ENCODE assay signal across 9 cellular contexts in genomic region chr22:36255572-36255971, GRCh38. TPM values are rescaled to one million over a fixed set of nuclear protein-coding genes. Genes with fewer than 3 reads are reported as not detected.
DNase-seq lines count a peak whose midpoint lies in the region; ATAC-seq and TF ChIP-seq lines count a peak whose summit lies in the region.
"Not testable (repeated sequence)": the region's sequence is repeated elsewhere in the genome, so short reads cannot be mapped to it uniquely, and the experiment has no call there.
"Had no signal": no experiment of that assay in that cellular context is flagged by ENCODE, and none has a peak within 500 bp of the region (broad histone marks: within the 10 kb centered on the region; RNA-seq: fewer than 3 reads in every experiment).

No MANE protein-coding gene starts in this region.

- H3K9ac ChIP-seq in BLaER1, result not testable (repeated sequence)
- peak overlapping the region in 1 of 5 donors; percentile 71 for H3K9ac ChIP-seq in subcutaneous abdominal adipose tissue (ENCODE audit: low read length in 5 of 5)

- H3K4me1 Mint-ChIP-seq in activated CD4-positive, alpha-beta T cell treated with anti-CD3 and anti-CD28 coated beads for 36 hours, result peaks cover 68% of the 10 kb centered on the region
- peaks cover 62% of the 10 kb centered on the region for H3K4me1 Mint-ChIP-seq in activated T-helper 2 cell treated with anti-CD3 and anti-CD28 coated beads, Interferon-gamma antibody, Interleukin-2, Interleukin-4, amounts not matched to agents 10 μg/mL and 5 μg/mL and 100 μg/mL, durations not matched to agents 14 hours and 24 hours and 36 hours (ENCODE audit: low read depth)
- H3K4me1 Mint-ChIP-seq in central memory CD8-positive, alpha-beta T cell, result peaks cover 68% of the 10 kb centered on the region

- H3K27me3 ChIP-seq in BLaER1; heart right ventricle; lower lobe of right lung (ENCODE audit: low read depth); psoas muscle (ENCODE audit: insufficient read depth in 3 of 3, low read length in 2 of 3); subcutaneous abdominal adipose tissue (ENCODE audit: control insufficient read depth in 5 of 5, insufficient read depth in 4 of 5, low read length in 5 of 5): not testable (repeated sequence)

- peak overlapping the region; percentile 92 for H3K4me3 Mint-ChIP-seq in activated CD4-positive, alpha-beta T cell treated with anti-CD3 and anti-CD28 coated beads for 36 hours
- peak overlapping the region; percentile 93 for H3K4me3 Mint-ChIP-seq in activated T-helper 2 cell treated with anti-CD3 and anti-CD28 coated beads, Interferon-gamma antibody, Interleukin-2, Interleukin-4, amounts not matched to agents 10 μg/mL and 5 μg/mL and 100 μg/mL, durations not matched to agents 14 hours and 24 hours and 36 hours (ENCODE audit: low read depth)
- H3K4me3 Mint-ChIP-seq in central memory CD8-positive, alpha-beta T cell, result peak overlapping the region; percentile 27

- 90% methylated on average over 1 of the region's 5 CpGs; no CpG with 5 or more reads in 1 of the 2 donors for WGBS in heart right ventricle, 2 donors
- WGBS in psoas muscle, 3 donors, result 91 to 100% methylated on average over 1 of the region's 5 CpGs; no CpG with 5 or more reads in 1 of the 3 donors

- peaks cover 53% of the 10 kb centered on the region for H3K4me1 ChIP-seq in BLaER1
- peaks cover 13 to 77% (median 62%) of the 10 kb centered on the region in 9 donors for H3K4me1 ChIP-seq in heart right ventricle
- H3K4me1 ChIP-seq in lower lobe of right lung, result peaks cover 67% of the 10 kb centered on the region
- H3K4me1 ChIP-seq in psoas muscle, result not testable (repeated sequence)
- peaks cover 14 to 73% (median 64%) of the 10 kb centered on the region in 5 donors for H3K4me1 ChIP-seq in subcutaneous abdominal adipose tissue (ENCODE audit: control insufficient read depth in 5 of 5, insufficient read depth in 5 of 5, low read length in 5 of 5)

- not testable (repeated sequence) for ATAC-seq in activated CD4-positive, alpha-beta T cell treated with anti-CD3 and anti-CD28 coated beads for 36 hours; central memory CD8-positive, alpha-beta T cell (replicated peaks; ENCODE audit: extremely low read depth, poor library complexity, severe bottlenecking); lower lobe of right lung
- peak; percentile 22 to 61 (median 45) for ATAC-seq in heart right ventricle
- peak in 2 of 4 donors; percentile 1 to 30 for ATAC-seq in psoas muscle

- not testable (repeated sequence) for DNase-seq in activated CD4-positive, alpha-beta T cell treated with anti-CD3 and anti-CD28 coated beads for 36 hours; activated T-helper 2 cell treated with anti-CD3 and anti-CD28 coated beads, Interferon-gamma antibody, Interleukin-2, Interleukin-4, amounts not matched to agents 10 μg/mL and 5 μg/mL and 100 μg/mL, durations not matched to agents 14 hours and 24 hours and 36 hours (ENCODE audit: low spot score); central memory CD8-positive, alpha-beta T cell (ENCODE audit: low spot score in 2 of 2); heart right ventricle; lower lobe of right lung; psoas muscle

- CTCF ChIA-PET in activated CD4-positive, alpha-beta T cell treated with anti-CD3 and anti-CD28 coated beads for 36 hours (lab: Charles Lee), result not testable (repeated sequence)

- not testable (repeated sequence) for H3K9me3 ChIP-seq in BLaER1; heart right ventricle; lower lobe of right lung; psoas muscle; subcutaneous abdominal adipose tissue (ENCODE audit: control insufficient read depth in 5 of 5, low read length in 5 of 5)

- H3K4me3 ChIP-seq in BLaER1, result not testable (repeated sequence)
- H3K4me3 ChIP-seq in heart right ventricle, result peak overlapping the region in 8 of 10 donors; percentile 8 to 65 (median 59)
- H3K4me3 ChIP-seq in lower lobe of right lung, result peak overlapping the region; percentile 64
- H3K4me3 ChIP-seq in psoas muscle, result peak overlapping the region; percentile 59
- peak overlapping the region in 4 of 5 donors; percentile 35 to 88 (median 54) for H3K4me3 ChIP-seq in subcutaneous abdominal adipose tissue (ENCODE audit: low read depth in 1 of 5, low read length in 5 of 5)

- H4K20me1 ChIP-seq in BLaER1, result not testable (repeated sequence)

- H3K27ac ChIP-seq in BLaER1, result not testable (repeated sequence)
- H3K27ac ChIP-seq in heart right ventricle (peak overlapping the region; percentile 59 to 92 (median 90)), lower lobe of right lung (peak overlapping the region; percentile 77), psoas muscle (peak overlapping the region; percentile 68), subcutaneous abdominal adipose tissue (ENCODE audit: low read depth, low read length) (peak overlapping the region; percentile 85)

- H3K36me3 ChIP-seq in BLaER1; psoas muscle (ENCODE audit: insufficient read depth in 1 of 2, low read depth in 1 of 2): not testable (repeated sequence)
- H3K36me3 ChIP-seq in heart right ventricle (peaks cover 0 to 42% (median 0%) of the 10 kb centered on the region in 9 donors), lower lobe of right lung (peaks cover 28% of the 10 kb centered on the region), subcutaneous abdominal adipose tissue (ENCODE audit: control insufficient read depth in 5 of 5, insufficient read depth in 5 of 5, low read length in 5 of 5) (peaks cover 0 to 11% (median 0%) of the 10 kb centered on the region in 5 donors)

- intact Hi-C loops in activated CD4-positive, alpha-beta T cell treated with anti-CD3 and anti-CD28 coated beads for 36 hours (cut with DNase I, micrococcal nuclease), result loop anchor here in 1 of 2 experiments (1.0 kb wide), 1 partner anchor 54 kb away; the partner anchor contains the start of gene APOL4
- intact Hi-C loops in activated T-helper 2 cell treated with anti-CD3 and anti-CD28 coated beads, Interferon-gamma antibody, Interleukin-2, Interleukin-4, amounts not matched to agents 10 μg/mL and 5 μg/mL and 100 μg/mL, durations not matched to agents 14 hours and 24 hours and 36 hours (cut with micrococcal nuclease); lower lobe of right lung (cut with DNase I); psoas muscle (cut with DNase I): not testable (repeated sequence)
- intact Hi-C loops in heart right ventricle (cut with DNase I), result loop anchor here in 2 of 10 donors (5.0 to 10.0 kb wide), 2 partner anchors 51 to 58 kb away; partner anchors contain the start of gene APOL4 (in 1 of the 2)

- POLR2A ChIA-PET in activated CD4-positive, alpha-beta T cell treated with anti-CD3 and anti-CD28 coated beads for 36 hours (lab: Charles Lee), result not testable (repeated sequence)

- not testable (repeated sequence) for TF ChIP-seq CTCF in heart right ventricle (IDR thresholded peaks at IDR 0.05); lower lobe of right lung (IDR thresholded peaks at IDR 0.05); psoas muscle (IDR thresholded peaks at IDR 0.05)

- H3K27ac Mint-ChIP-seq in activated CD4-positive, alpha-beta T cell treated with anti-CD3 and anti-CD28 coated beads for 36 hours, result peak overlapping the region; percentile 53
- peak overlapping the region; percentile 50 for H3K27ac Mint-ChIP-seq in activated T-helper 2 cell treated with anti-CD3 and anti-CD28 coated beads, Interferon-gamma antibody, Interleukin-2, Interleukin-4, amounts not matched to agents 10 μg/mL and 5 μg/mL and 100 μg/mL, durations not matched to agents 14 hours and 24 hours and 36 hours
- H3K27ac Mint-ChIP-seq in central memory CD8-positive, alpha-beta T cell (ENCODE audit: low read depth), result peak overlapping the region; percentile 87

- H3K9me3 Mint-ChIP-seq in activated CD4-positive, alpha-beta T cell treated with anti-CD3 and anti-CD28 coated beads for 36 hours (ENCODE audit: low read depth); activated T-helper 2 cell treated with anti-CD3 and anti-CD28 coated beads, Interferon-gamma antibody, Interleukin-2, Interleukin-4, amounts not matched to agents 10 μg/mL and 5 μg/mL and 100 μg/mL, durations not matched to agents 14 hours and 24 hours and 36 hours; central memory CD8-positive, alpha-beta T cell: not testable (repeated sequence)

- not testable (repeated sequence) for H3K27me3 Mint-ChIP-seq in activated CD4-positive, alpha-beta T cell treated with anti-CD3 and anti-CD28 coated beads for 36 hours; activated T-helper 2 cell treated with anti-CD3 and anti-CD28 coated beads, Interferon-gamma antibody, Interleukin-2, Interleukin-4, amounts not matched to agents 10 μg/mL and 5 μg/mL and 100 μg/mL, durations not matched to agents 14 hours and 24 hours and 36 hours (ENCODE audit: low read depth); central memory CD8-positive, alpha-beta T cell

- H3K4me2 ChIP-seq in BLaER1, result 0 out of 2 replicates have a peak overlapping the region, but pooled peaks have one; percentile 85

- H3K36me3 Mint-ChIP-seq in activated CD4-positive, alpha-beta T cell treated with anti-CD3 and anti-CD28 coated beads for 36 hours (ENCODE audit: low read depth), result peaks cover 34% of the 10 kb centered on the region
- H3K36me3 Mint-ChIP-seq in activated T-helper 2 cell treated with anti-CD3 and anti-CD28 coated beads, Interferon-gamma antibody, Interleukin-2, Interleukin-4, amounts not matched to agents 10 μg/mL and 5 μg/mL and 100 μg/mL, durations not matched to agents 14 hours and 24 hours and 36 hours (ENCODE audit: low read depth), result peaks cover 57% of the 10 kb centered on the region
- H3K36me3 Mint-ChIP-seq in central memory CD8-positive, alpha-beta T cell (ENCODE audit: insufficient read depth), result peaks cover 35% of the 10 kb centered on the region

RNA-seq across cellular contexts. Expression of gene APOL1, which starts 2.6 kb away (rescaled TPM):
- 10 to 100 TPM; 32.0 to 37.2 TPM for total RNA-seq in activated CD4-positive, alpha-beta T cell treated with anti-CD3 and anti-CD28 coated beads for 36 hours
- 28.5 and 31.5 TPM in 2 replicates for total RNA-seq in activated T-helper 2 cell treated with anti-CD3 and anti-CD28 coated beads, Interferon-gamma antibody, Interleukin-2, Interleukin-4, amounts not matched to agents 10 μg/mL and 5 μg/mL and 100 μg/mL, durations not matched to agents 14 hours and 24 hours and 36 hours
- total RNA-seq in heart right ventricle (100 to 1,000 TPM in 1 of 10 donors, 10 to 100 TPM in 8, 1 to 10 TPM in 1; 9.8 to 121 (median 16.4) TPM), lower lobe of right lung (85.8 TPM), psoas muscle (10 to 100 TPM in 3 of 4 donors, 1 to 10 TPM in 1; 5.7 to 16.3 (median 13.5) TPM)
- polyA plus RNA-seq in heart right ventricle (10 to 100 TPM; 18.3 to 18.7 TPM), psoas muscle (1 to 10 TPM; 5.3 to 6.0 (median 5.8) TPM)

RNA-seq across cellular contexts. Expression of gene APOL2, which starts 16.2 kb away (rescaled TPM):
- total RNA-seq in activated CD4-positive, alpha-beta T cell treated with anti-CD3 and anti-CD28 coated beads for 36 hours, result 10 to 100 TPM; 64.5 TPM
- total RNA-seq in activated T-helper 2 cell treated with anti-CD3 and anti-CD28 coated beads, Interferon-gamma antibody, Interleukin-2, Interleukin-4, amounts not matched to agents 10 μg/mL and 5 μg/mL and 100 μg/mL, durations not matched to agents 14 hours and 24 hours and 36 hours, result 54.7 and 55.4 TPM in 2 replicates
- total RNA-seq in heart right ventricle (100 to 1,000 TPM in 1 of 10 donors, 10 to 100 TPM in 9; 30.9 to 215 (median 53.3) TPM), lower lobe of right lung (56.0 TPM), psoas muscle (10 to 100 TPM; 24.4 to 54.7 (median 43.6) TPM)
- polyA plus RNA-seq in heart right ventricle (10 to 100 TPM; 28.6 to 55.5 TPM), psoas muscle (10 to 100 TPM; 17.5 to 52.2 (median 26.8) TPM)

RNA-seq across cellular contexts. Expression of gene APOL4, which starts 54.0 kb away (rescaled TPM):
- under 1 TPM; 0.16 to 0.21 TPM for total RNA-seq in activated CD4-positive, alpha-beta T cell treated with anti-CD3 and anti-CD28 coated beads for 36 hours
- total RNA-seq in activated T-helper 2 cell treated with anti-CD3 and anti-CD28 coated beads, Interferon-gamma antibody, Interleukin-2, Interleukin-4, amounts not matched to agents 10 μg/mL and 5 μg/mL and 100 μg/mL, durations not matched to agents 14 hours and 24 hours and 36 hours, result 0.48 and 0.52 TPM in 2 replicates
- total RNA-seq in heart right ventricle (10 to 100 TPM in 2 of 10 donors, 1 to 10 TPM in 7, not detected in 1; 1.6 to 22.6 (median 4.9) TPM), lower lobe of right lung (29.0 TPM), psoas muscle (1 to 10 TPM in 3 of 4 donors, under 1 TPM in 1; 0.86 to 6.8 (median 2.5) TPM)
- polyA plus RNA-seq in heart right ventricle (1 to 10 TPM; 3.6 to 4.2 TPM), psoas muscle (1 to 10 TPM; 1.1 to 2.1 (median 1.6) TPM)
- total RNA-seq: mononuclear cell had no signal

Comparison
In these comparisons a context has a peak if more than half of its experiments do, and no peak if none do; other contexts are left out.
1. H3K4me3 Mint-ChIP-seq: peak in every context shown above with its lines; median percentile 93 in activated T-helper 2 cell treated with anti-CD3 and anti-CD28 coated beads, Interferon-gamma antibody, Interleukin-2, Interleukin-4, amounts not matched to agents 10 μg/mL and 5 μg/mL and 100 μg/mL, durations not matched to agents 14 hours and 24 hours and 36 hours; 92 in activated CD4-positive, alpha-beta T cell treated with anti-CD3 and anti-CD28 coated beads for 36 hours; 27 in central memory CD8-positive, alpha-beta T cell.